Comparison of ENCODE assay signal across 12 cellular contexts in genomic region chr9:128687453-128687852, GRCh38. TPM values are rescaled to one million over a fixed set of nuclear protein-coding genes. Genes with fewer than 3 reads are reported as not detected.
A peak's percentile ranks its signal among the peaks of the same experiment; 100 is the strongest.
DNase-seq lines count a peak whose midpoint lies in the region; ATAC-seq and TF ChIP-seq lines count a peak whose summit lies in the region.
"Had no signal": no experiment of that assay in that cellular context is flagged by ENCODE, and none has a peak within 500 bp of the region (broad histone marks: within the 10 kb centered on the region; RNA-seq: fewer than 3 reads in every experiment).

No MANE protein-coding gene starts in this region.

- H3K4me3 ChIP-seq in CD8-positive, alpha-beta memory T cell (ENCODE audit: low read length) = no peak overlapping the region
- H3K4me3 ChIP-seq: suprapubic skin had no signal

- no peaks in the 10 kb centered on the region for H3K9me3 ChIP-seq in CD8-positive, alpha-beta memory T cell (ENCODE audit: low read length)
- H3K9me3 ChIP-seq in KOPT-K1 (ENCODE audit: insufficient read depth, low read length, poor library complexity, severe bottlenecking) = no peaks in the 10 kb centered on the region
- H3K9me3 ChIP-seq: right atrium auricular region, suprapubic skin had no signal

- no peak for DNase-seq in CD8-positive, alpha-beta memory T cell
- no peak for DNase-seq in activated naive CD8-positive, alpha-beta T cell treated with anti-CD3 and anti-CD28 coated beads for 36 hours
- DNase-seq in natural killer cell (no peak), H4 (ENCODE audit: low spot score) (no peak), NCI-H1105 (lab: John Stamatoyannopoulos, UW) (no peak), kidney tubule cell (ENCODE audit: low spot score) (no peak), NCI-H524 treated with DMSO at 0.1 percent for 48 hours (lab: John Stamatoyannopoulos, UW) (no peak)
- DNase-seq: GM23248, KBM-7 had no signal

- H3K27me3 ChIP-seq in CD8-positive, alpha-beta memory T cell (ENCODE audit: insufficient read depth, low read length, poor library complexity, severe bottlenecking) = no peaks in the 10 kb centered on the region
- H3K27me3 ChIP-seq: right atrium auricular region, suprapubic skin had no signal

- H3K27me3 Mint-ChIP-seq in CD8-positive, alpha-beta memory T cell = no peaks in the 10 kb centered on the region
- peaks cover 4% of the 10 kb centered on the region for H3K27me3 Mint-ChIP-seq in activated naive CD8-positive, alpha-beta T cell treated with anti-CD3 and anti-CD28 coated beads for 36 hours
- H3K27me3 Mint-ChIP-seq in natural killer cell (ENCODE audit: low read depth in 2 of 2) = no peaks in the 10 kb centered on the region

- peaks cover 7 to 26% (median 8%) of the 10 kb centered on the region in 3 donors for H3K36me3 Mint-ChIP-seq in CD8-positive, alpha-beta memory T cell
- peaks cover 40% of the 10 kb centered on the region for H3K36me3 Mint-ChIP-seq in activated naive CD8-positive, alpha-beta T cell treated with anti-CD3 and anti-CD28 coated beads for 36 hours
- peaks cover 10% of the 10 kb centered on the region for H3K36me3 Mint-ChIP-seq in natural killer cell

- CTCF ChIA-PET in CD8-positive, alpha-beta memory T cell (lab: Charles Lee) = interaction anchor here (1.1 kb wide), 1 partner anchor 15 kb away, joined by 5 read pairs; the partner anchor contains the start of gene PKN3

- peaks cover 63% of the 10 kb centered on the region for H3K4me1 ChIP-seq in CD8-positive, alpha-beta memory T cell (ENCODE audit: insufficient read depth, low read length)

- peak overlapping the region in 5 of 7 donors; percentile 85 to 95 (median 90) for H3K4me3 Mint-ChIP-seq in CD8-positive, alpha-beta memory T cell
- peak overlapping the region; percentile 81 for H3K4me3 Mint-ChIP-seq in activated naive CD8-positive, alpha-beta T cell treated with anti-CD3 and anti-CD28 coated beads for 36 hours
- H3K4me3 Mint-ChIP-seq in natural killer cell = peak overlapping the region; percentile 50

- POLR2A ChIA-PET in CD8-positive, alpha-beta memory T cell (lab: Charles Lee) = no interaction called here

- H3K27ac ChIP-seq in CD8-positive, alpha-beta memory T cell (ENCODE audit: low read depth, low read length) = no peak overlapping the region
- H3K27ac ChIP-seq in KOPT-K1 (ENCODE audit: low read depth, low read length, poor library complexity, severe bottlenecking) = peak overlapping the region; percentile 94

- intact Hi-C loops in natural killer cell (cut with micrococcal nuclease) = loop anchor here (2.0 kb wide), 1 partner anchor 31 kb away; the partner anchor contains the start of gene DYNC2I2

- no peak for ATAC-seq in natural killer cell

- no peaks in the 10 kb centered on the region for H3K9me3 Mint-ChIP-seq in CD8-positive, alpha-beta memory T cell
- H3K9me3 Mint-ChIP-seq in activated naive CD8-positive, alpha-beta T cell treated with anti-CD3 and anti-CD28 coated beads for 36 hours = no peaks in the 10 kb centered on the region
- no peaks in the 10 kb centered on the region for H3K9me3 Mint-ChIP-seq in natural killer cell

- H3K27ac Mint-ChIP-seq in CD8-positive, alpha-beta memory T cell = peak overlapping the region in 6 of 8 donors; percentile 19 to 99 (median 94)
- H3K27ac Mint-ChIP-seq in activated naive CD8-positive, alpha-beta T cell treated with anti-CD3 and anti-CD28 coated beads for 36 hours = peak overlapping the region; percentile 88
- H3K27ac Mint-ChIP-seq in natural killer cell = peak overlapping the region; percentile 96 to 99

- TF ChIP-seq CTCF in natural killer cell (IDR thresholded peaks at IDR 0.05) = no peak

- H3K36me3 ChIP-seq in CD8-positive, alpha-beta memory T cell (ENCODE audit: insufficient read depth, low read length) = peaks cover 14% of the 10 kb centered on the region
- peaks cover 21% of the 10 kb centered on the region for H3K36me3 ChIP-seq in KOPT-K1 (ENCODE audit: insufficient read depth, low read length)

- H3K4me1 Mint-ChIP-seq in CD8-positive, alpha-beta memory T cell = peaks cover 56 to 75% (median 67%) of the 10 kb centered on the region in 3 donors
- peaks cover 53% of the 10 kb centered on the region for H3K4me1 Mint-ChIP-seq in activated naive CD8-positive, alpha-beta T cell treated with anti-CD3 and anti-CD28 coated beads for 36 hours
- peaks cover 61 to 71% of the 10 kb centered on the region in 2 donors for H3K4me1 Mint-ChIP-seq in natural killer cell

RNA-seq across cellular contexts. Expression of gene SET, which starts 1.6 kb away (rescaled TPM):
- total RNA-seq in CD8-positive, alpha-beta memory T cell = 1,000 to 10,000 TPM in 1 of 2 experiments, 100 to 1,000 TPM in 1; 939 to 1,027 TPM
- polyA plus RNA-seq in CD8-positive, alpha-beta memory T cell = 229 TPM
- total RNA-seq in activated naive CD8-positive, alpha-beta T cell treated with anti-CD3 and anti-CD28 coated beads for 36 hours = 100 to 1,000 TPM; 953 to 971 TPM
- total RNA-seq in natural killer cell = 100 to 1,000 TPM; 331 to 341 (median 334) TPM
- 568 and 655 TPM in 2 replicates for total RNA-seq in H4 (2014; rRNA removed; shearing (Covaris generic))

RNA-seq across cellular contexts. Expression of gene PKN3, which starts 14.8 kb away (rescaled TPM):
- 1 to 10 TPM; 7.5 to 7.9 TPM for total RNA-seq in CD8-positive, alpha-beta memory T cell
- 1.4 TPM for polyA plus RNA-seq in CD8-positive, alpha-beta memory T cell
- 1 to 10 TPM; 7.2 to 7.8 TPM for total RNA-seq in activated naive CD8-positive, alpha-beta T cell treated with anti-CD3 and anti-CD28 coated beads for 36 hours
- total RNA-seq in natural killer cell = 1 to 10 TPM; 3.6 to 4.5 (median 3.9) TPM
- 1.9 and 2.8 TPM in 2 replicates for total RNA-seq in H4 (2014; rRNA removed; shearing (Covaris generic))

RNA-seq across cellular contexts. Expression of gene DYNC2I2, which starts 30.8 kb away (rescaled TPM):
- total RNA-seq in CD8-positive, alpha-beta memory T cell = 10 to 100 TPM; 67.7 to 68.6 TPM
- 3.0 TPM for polyA plus RNA-seq in CD8-positive, alpha-beta memory T cell
- total RNA-seq in activated naive CD8-positive, alpha-beta T cell treated with anti-CD3 and anti-CD28 coated beads for 36 hours = 10 to 100 TPM; 34.3 to 38.1 TPM
- 1 to 10 TPM; 5.2 to 6.3 (median 5.5) TPM for total RNA-seq in natural killer cell
- 56.9 and 69.0 TPM in 2 replicates for total RNA-seq in H4 (2014; rRNA removed; shearing (Covaris generic))

RNA-seq across cellular contexts. Expression of gene ZDHHC12, which starts 36.5 kb away (rescaled TPM):
- 10 to 100 TPM; 76.1 to 82.0 TPM for total RNA-seq in CD8-positive, alpha-beta memory T cell
- 67.3 TPM for polyA plus RNA-seq in CD8-positive, alpha-beta memory T cell
- 10 to 100 TPM; 47.1 to 52.6 TPM for total RNA-seq in activated naive CD8-positive, alpha-beta T cell treated with anti-CD3 and anti-CD28 coated beads for 36 hours
- total RNA-seq in natural killer cell = 10 to 100 TPM; 26.1 to 37.1 (median 28.6) TPM
- total RNA-seq in H4 (2014; rRNA removed; shearing (Covaris generic)) = 46.4 and 57.8 TPM in 2 replicates
